ENCODE assay signal across 1 cellular context in genomic region chr10:33820531-33820930, GRCh38.
TF ChIP-seq lines count a peak whose summit lies in the region.

No MANE protein-coding gene starts in this region.

TF ChIP-seq in GM23338, 12 proteins besides CTCF, POLR2A, EP300 and RAD21 (continued from another document):
- TF ChIP-seq ZNF462 (CRISPR knock-in tag; IDR thresholded peaks at IDR 0.05) = no peak
TF ChIP-seq in GM23338: peak in this region for 0.
